In genomic region chr4:39201963-39202362, GRCh38 we compare ENCODE assay signal across 25 cellular contexts. TPM values are rescaled to one million over a fixed set of nuclear protein-coding genes. Genes with fewer than 3 reads are reported as not detected.
DNase-seq lines count a peak whose midpoint lies in the region; FAIRE-seq and TF ChIP-seq lines count a peak whose summit lies in the region.
"Had no signal": no experiment of that assay in that cellular context is flagged by ENCODE, and none has a peak within 500 bp of the region (broad histone marks: within the 10 kb centered on the region; RNA-seq: fewer than 3 reads in every experiment).

No MANE protein-coding gene starts in this region.

- peak; percentile 25 for FAIRE-seq in A204.1 (lab: Jason Lieb, UNC)
- FAIRE-seq in frontal cortex (lab: Jason Lieb, UNC), result peak; percentile 54
- FAIRE-seq: GM12878, GM12892, GM18507 had no signal

- no peaks in the 10 kb centered on the region for H3K27me3 ChIP-seq in adipocyte (replicated peaks; ENCODE audit: control insufficient read depth, insufficient read depth, low read length)
- H3K27me3 ChIP-seq: BE2C, BLaER1 had no signal

- H3K9ac ChIP-seq in adipocyte (ENCODE audit: low read length), result no peak overlapping the region
- H3K9ac ChIP-seq: BLaER1 had no signal

- peaks cover 4% of the 10 kb centered on the region for H3K36me3 Mint-ChIP-seq in Calu3 (ENCODE audit: insufficient read depth, unreplicated experiment)

- no peak for DNase-seq in adipocyte (ENCODE audit: low read depth)
- no peak for DNase-seq in frontal cortex (ENCODE audit: low spot score in 2 of 2)
- no peak for DNase-seq in NCI-H1048 (lab: John Stamatoyannopoulos, UW)
- no peak for DNase-seq in COLO829 (ENCODE audit: low spot score)
- DNase-seq in Calu3, result no peak
- DNase-seq: ACHN; BE2C; C1 segment of cervical spinal cord; Caco-2; CD4-positive, alpha-beta memory T cell; CD4-positive, CD25-positive, alpha-beta regulatory T cell; CD8-positive, alpha-beta memory T cell; DMS 273 treated with DMSO at 0.1 percent for 48 hours; DMS153; DMS53; DMS79; DND-41; EL; GDM1 had no signal

- no peak for TF ChIP-seq CTCF in Calu3 (IDR thresholded peaks at IDR 0.05; ENCODE audit: unreplicated experiment)

- H3K27ac Mint-ChIP-seq in Calu3 (ENCODE audit: unreplicated experiment), result no peak overlapping the region
- H3K27ac Mint-ChIP-seq: CD14-positive monocyte; CD4-positive, CD25-positive, alpha-beta regulatory T cell; CD8-positive, alpha-beta memory T cell had no signal

- peaks cover 2% of the 10 kb centered on the region for H3K9me3 Mint-ChIP-seq in Calu3 (ENCODE audit: low read depth, unreplicated experiment)
- H3K9me3 Mint-ChIP-seq: CD4-positive, alpha-beta memory T cell; CD8-positive, alpha-beta memory T cell had no signal

- intact Hi-C loops in Calu3 (cut with micrococcal nuclease; ENCODE audit: unreplicated experiment), result no loop called here

- peaks cover 10% of the 10 kb centered on the region for H3K4me1 ChIP-seq in adipocyte (ENCODE audit: control insufficient read depth, insufficient read depth, low read length)
- H3K4me1 ChIP-seq: BE2C, BLaER1, Caco-2 had no signal

- H3K27me3 Mint-ChIP-seq in Calu3 (ENCODE audit: unreplicated experiment), result no peaks in the 10 kb centered on the region
- H3K27me3 Mint-ChIP-seq: CD4-positive, alpha-beta memory T cell; CD4-positive, CD25-positive, alpha-beta regulatory T cell had no signal

- H3K9me3 ChIP-seq in adipocyte (ENCODE audit: control insufficient read depth, low read length), result peaks cover 13% of the 10 kb centered on the region
- H3K9me3 ChIP-seq: BE2C, BLaER1 had no signal

- peak overlapping the region; percentile 10 for H3K4me3 ChIP-seq in adipocyte (ENCODE audit: low read length)
- H3K4me3 ChIP-seq: BLaER1, GM12878 had no signal

- peaks cover 38% of the 10 kb centered on the region for H3K36me3 ChIP-seq in adipocyte (ENCODE audit: control insufficient read depth, insufficient read depth, low read length, severe bottlenecking)
- H3K36me3 ChIP-seq: BE2C had no signal

- CTCF ChIA-PET in Calu3 (lab: Charles Lee), result no interaction called here

- H3K4me3 Mint-ChIP-seq in Calu3 (ENCODE audit: low read depth, unreplicated experiment), result no peak overlapping the region
- H3K4me3 Mint-ChIP-seq: CD14-positive monocyte; CD4-positive, alpha-beta memory T cell; CD4-positive, CD25-positive, alpha-beta regulatory T cell; CD8-positive, alpha-beta memory T cell had no signal

- no TSS peak for BruUV-seq in Calu3 (replicated peaks; lab: Mats Ljungman, UMichigan)

- no peaks in the 10 kb centered on the region for H3K4me1 Mint-ChIP-seq in Calu3 (ENCODE audit: low read depth, unreplicated experiment)
- H3K4me1 Mint-ChIP-seq: CD14-positive monocyte; CD4-positive, alpha-beta memory T cell; CD4-positive, CD25-positive, alpha-beta regulatory T cell; CD8-positive, alpha-beta memory T cell had no signal

RNA-seq across cellular contexts. Expression of gene WDR19, which starts 19.6 kb away (rescaled TPM):
- total RNA-seq in frontal cortex (43.2 TPM), Calu3 (2022) (10.5 and 14.9 TPM in 2 replicates)
